Comparison of ENCODE assay signal across 1 cellular context in genomic region chrX:66020578-66021406, GRCh38.
TF ChIP-seq lines count a peak whose summit lies in the region.

No MANE protein-coding gene starts in this region.

TF ChIP-seq in SK-N-SH, 30 proteins besides CTCF, POLR2A, EP300 and RAD21 (continued from another document):
- no peak for TF ChIP-seq REST (IDR thresholded peaks at IDR 0.05; ENCODE audit: low read depth, low read length)
- no peak for TF ChIP-seq TEAD4 (IDR thresholded peaks at IDR 0.05; ENCODE audit: borderline replicate concordance, insufficient read depth)
- TF ChIP-seq IRF3 (IDR thresholded peaks at IDR 0.05; ENCODE audit: low read depth, low read length): no peak
- TF ChIP-seq GATA2 (CRISPR knock-in tag; IDR thresholded peaks at IDR 0.05): no peak
- TF ChIP-seq TAF1 (IDR thresholded peaks at IDR 0.05; ENCODE audit: borderline replicate concordance, low read depth, low read length): no peak
- no peak for TF ChIP-seq FOSL2 (IDR thresholded peaks at IDR 0.05; ENCODE audit: borderline replicate concordance, low read depth)
- no peak for TF ChIP-seq CHD2 (IDR thresholded peaks at IDR 0.05; ENCODE audit: low read length, partially characterized antibody)
- no peak for TF ChIP-seq EZH2phosphoT487 (IDR thresholded peaks at IDR 0.05; ENCODE audit: borderline replicate concordance, low read depth)
- no peak for TF ChIP-seq SMC3 (IDR thresholded peaks at IDR 0.05; ENCODE audit: low read depth, low read length)
